8 cellular contexts compared by ENCODE assay signal in the genomic region with DNA sequence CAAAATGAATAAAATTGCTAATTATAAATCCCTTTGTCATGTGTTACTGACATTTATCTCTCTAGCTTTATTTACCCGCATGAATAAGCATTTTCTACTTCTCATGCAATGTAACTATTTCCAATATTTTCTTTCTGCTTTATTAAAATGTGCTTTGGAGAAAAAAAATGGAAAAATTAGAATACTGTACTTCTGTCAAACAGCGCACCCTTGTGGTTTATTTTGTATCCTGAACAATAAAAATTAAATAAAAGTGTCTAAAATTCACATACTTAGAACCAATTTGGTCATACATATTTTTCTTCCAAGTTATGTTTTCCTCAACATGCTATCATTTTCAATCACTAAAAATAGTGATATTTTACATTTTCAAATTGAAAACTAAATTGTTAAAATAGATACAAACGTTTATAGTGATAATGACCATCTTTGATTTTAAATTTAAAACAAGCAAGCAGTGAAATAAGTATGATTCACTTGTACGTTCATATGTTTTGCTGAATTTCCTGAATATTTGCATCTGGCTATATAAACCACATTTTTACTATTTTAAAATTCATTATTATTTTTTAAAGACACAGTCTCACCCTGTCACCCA.
DNase-seq lines count a peak whose midpoint lies in the region; ATAC-seq and TF ChIP-seq lines count a peak whose summit lies in the region.

No MANE protein-coding gene starts in this region.

- no peaks in the 10 kb centered on the region for H3K9me3 ChIP-seq in esophagus muscularis mucosa
- H3K9me3 ChIP-seq in stomach = no peaks in the 10 kb centered on the region

- H3K27me3 ChIP-seq in esophagus muscularis mucosa (no peaks in the 10 kb centered on the region), stomach (no peaks in the 10 kb centered on the region)

- H3K27ac ChIP-seq in esophagus muscularis mucosa (replicated peaks in 1 of 4) (no peak overlapping the region), stomach (no peak overlapping the region), caudate nucleus (ENCODE audit: low read depth, low read length) (no peak overlapping the region)

- intact Hi-C loops in esophagus muscularis mucosa (cut with DNase I) (loop anchor here (2.0 kb wide), 1 partner anchor 156 kb away; no protein-coding TSS in a partner anchor), stomach (cut with DNase I; ENCODE audit: low total_unique reads) (no loop called here)

- H3K4me3 ChIP-seq in esophagus muscularis mucosa (no peak overlapping the region), stomach (no peak overlapping the region)

- peaks cover 3 to 10% (median 7%) of the 10 kb centered on the region in 4 donors for H3K4me1 ChIP-seq in esophagus muscularis mucosa
- peaks cover 0 to 34% (median 8%) of the 10 kb centered on the region in 4 donors for H3K4me1 ChIP-seq in stomach

- DNase-seq in NCI-H82 (lab: John Stamatoyannopoulos, UW) (peak; percentile 30), NCI-H82 treated with DMSO at 0.1 percent for 48 hours (lab: John Stamatoyannopoulos, UW; ENCODE audit: unreplicated experiment) (no peak), NCI-H526 treated with DMSO at 0.1 percent for 48 hours (lab: John Stamatoyannopoulos, UW) (peak; percentile 12), esophagus muscularis mucosa (ENCODE audit: extremely low spot score) (no peak), stomach (no peak), caudate nucleus (lab: John Stamatoyannopoulos, UW) (no peak)
- DNase-seq in stimulated activated CD4-positive, alpha-beta T cell treated with anti-CD3 and anti-CD28 coated beads, Interleukin-2, amount 100 ng/mL, for 24 hours = no peak

- H3K36me3 ChIP-seq in esophagus muscularis mucosa (peaks cover 0 to 30% (median 4%) of the 10 kb centered on the region in 4 donors), stomach (peaks cover 3 to 31% (median 19%) of the 10 kb centered on the region in 4 donors)

- peak; percentile 37 to 72 (median 64) for TF ChIP-seq CTCF in esophagus muscularis mucosa (IDR thresholded peaks at IDR 0.05)
- TF ChIP-seq CTCF in stomach (IDR thresholded peaks at IDR 0.05) = peak in 4 of 7 experiments; percentile 24 to 62 (median 48)

- no peak for ATAC-seq in GM19397 (IDR thresholded peaks at IDR 0.05; ENCODE audit: unreplicated experiment)

- TF ChIP-seq EP300 in esophagus muscularis mucosa (IDR thresholded peaks at IDR 0.05) (no peak), stomach (IDR thresholded peaks at IDR 0.05) (no peak)

- WGBS in esophagus muscularis mucosa = 54% methylated on average over 4 of the region's 4 CpGs
- WGBS in stomach, 5 donors = 35 to 47% (median 39%) methylated on average over 4 of the region's 4 CpGs

- no peak for TF ChIP-seq POLR2A in esophagus muscularis mucosa (IDR thresholded peaks at IDR 0.05; ENCODE audit: low read depth)
- no peak for TF ChIP-seq POLR2A in stomach (IDR thresholded peaks at IDR 0.05)

Comparison
In these comparisons a context has a peak if more than half of its experiments do, and no peak if none do; other contexts are left out.
1. DNase-seq: peak in NCI-H82 (single experiment) and NCI-H526 treated with DMSO at 0.1 percent for 48 hours (single experiment); none in NCI-H82 treated with DMSO at 0.1 percent for 48 hours (single experiment), esophagus muscularis mucosa (single experiment), stomach (single experiment), stimulated activated CD4-positive, alpha-beta T cell treated with anti-CD3 and anti-CD28 coated beads, Interleukin-2, amount 100 ng/mL, for 24 hours (0 of 2) and caudate nucleus (0 of 61).